ENCODE assay signal across 1 cellular context in the genomic region with DNA sequence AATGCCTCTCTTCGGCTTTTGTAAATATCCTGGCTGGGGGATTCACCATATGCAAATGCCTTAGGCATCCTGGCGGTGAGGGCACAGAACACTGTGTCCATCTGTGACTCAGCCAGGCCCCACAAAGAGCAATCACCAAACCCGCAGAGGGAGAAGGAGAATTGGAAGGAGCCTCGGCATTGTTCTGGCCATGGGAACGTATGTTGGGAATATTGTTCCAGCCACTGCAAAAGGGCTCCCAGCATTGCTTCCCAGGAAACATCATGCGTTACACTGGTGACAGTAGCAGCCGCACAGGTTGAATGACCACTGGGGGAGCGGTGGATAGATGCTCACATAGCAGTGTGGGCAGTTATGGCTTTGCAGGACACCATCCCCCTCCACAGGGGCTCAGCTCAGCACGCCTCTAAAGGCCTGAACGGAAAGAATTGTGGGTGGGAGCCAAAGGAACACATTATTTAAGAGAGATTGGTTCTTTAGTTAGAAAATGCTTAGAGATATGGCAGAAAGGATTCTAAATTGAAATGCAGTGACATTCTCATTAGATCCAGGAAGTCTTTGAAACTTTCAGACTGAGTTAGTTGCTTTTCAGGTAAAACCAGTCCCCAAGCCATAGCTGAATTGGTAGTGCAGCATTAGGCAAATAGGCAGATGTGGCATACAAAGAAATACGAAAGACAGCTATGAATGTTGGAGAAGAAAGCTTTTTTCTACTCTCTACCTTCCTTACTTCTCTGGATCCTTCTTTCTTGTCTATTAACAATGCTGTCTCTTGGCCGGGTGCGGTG.
TF ChIP-seq lines count a peak whose summit lies in the region.

No MANE protein-coding gene starts in this region.

TF ChIP-seq in K562, 482 proteins besides CTCF, POLR2A, EP300 and RAD21 (continued from another document):
- TF ChIP-seq, protein P1, sequence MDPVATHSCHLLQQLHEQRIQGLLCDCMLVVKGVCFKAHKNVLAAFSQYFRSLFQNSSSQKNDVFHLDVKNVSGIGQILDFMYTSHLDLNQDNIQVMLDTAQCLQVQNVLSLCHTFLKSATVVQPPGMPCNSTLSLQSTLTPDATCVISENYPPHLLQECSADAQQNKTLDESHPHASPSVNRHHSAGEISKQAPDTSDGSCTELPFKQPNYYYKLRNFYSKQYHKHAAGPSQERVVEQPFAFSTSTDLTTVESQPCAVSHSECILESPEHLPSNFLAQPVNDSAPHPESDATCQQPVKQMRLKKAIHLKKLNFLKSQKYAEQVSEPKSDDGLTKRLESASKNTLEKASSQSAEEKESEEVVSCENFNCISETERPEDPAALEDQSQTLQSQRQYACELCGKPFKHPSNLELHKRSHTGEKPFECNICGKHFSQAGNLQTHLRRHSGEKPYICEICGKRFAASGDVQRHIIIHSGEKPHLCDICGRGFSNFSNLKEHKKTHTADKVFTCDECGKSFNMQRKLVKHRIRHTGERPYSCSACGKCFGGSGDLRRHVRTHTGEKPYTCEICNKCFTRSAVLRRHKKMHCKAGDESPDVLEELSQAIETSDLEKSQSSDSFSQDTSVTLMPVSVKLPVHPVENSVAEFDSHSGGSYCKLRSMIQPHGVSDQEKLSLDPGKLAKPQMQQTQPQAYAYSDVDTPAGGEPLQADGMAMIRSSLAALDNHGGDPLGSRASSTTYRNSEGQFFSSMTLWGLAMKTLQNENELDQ (CRISPR knock-in tag; IDR thresholded peaks at IDR 0.05; ENCODE audit: borderline replicate concordance), result no peak
- TF ChIP-seq MTA3 (IDR thresholded peaks at IDR 0.05; ENCODE audit: borderline replicate concordance), result no peak
- no peak for TF ChIP-seq ZNF589 (CRISPR knock-in tag; IDR thresholded peaks at IDR 0.05; ENCODE audit: low read depth)
- no peak for TF ChIP-seq NCOA2 (IDR thresholded peaks at IDR 0.05; ENCODE audit: partially characterized antibody in 2 of 2)
- TF ChIP-seq TFAM (CRISPR knock-in tag; conservative IDR thresholded peaks at IDR 0.05), result no peak
- TF ChIP-seq, protein P2, sequence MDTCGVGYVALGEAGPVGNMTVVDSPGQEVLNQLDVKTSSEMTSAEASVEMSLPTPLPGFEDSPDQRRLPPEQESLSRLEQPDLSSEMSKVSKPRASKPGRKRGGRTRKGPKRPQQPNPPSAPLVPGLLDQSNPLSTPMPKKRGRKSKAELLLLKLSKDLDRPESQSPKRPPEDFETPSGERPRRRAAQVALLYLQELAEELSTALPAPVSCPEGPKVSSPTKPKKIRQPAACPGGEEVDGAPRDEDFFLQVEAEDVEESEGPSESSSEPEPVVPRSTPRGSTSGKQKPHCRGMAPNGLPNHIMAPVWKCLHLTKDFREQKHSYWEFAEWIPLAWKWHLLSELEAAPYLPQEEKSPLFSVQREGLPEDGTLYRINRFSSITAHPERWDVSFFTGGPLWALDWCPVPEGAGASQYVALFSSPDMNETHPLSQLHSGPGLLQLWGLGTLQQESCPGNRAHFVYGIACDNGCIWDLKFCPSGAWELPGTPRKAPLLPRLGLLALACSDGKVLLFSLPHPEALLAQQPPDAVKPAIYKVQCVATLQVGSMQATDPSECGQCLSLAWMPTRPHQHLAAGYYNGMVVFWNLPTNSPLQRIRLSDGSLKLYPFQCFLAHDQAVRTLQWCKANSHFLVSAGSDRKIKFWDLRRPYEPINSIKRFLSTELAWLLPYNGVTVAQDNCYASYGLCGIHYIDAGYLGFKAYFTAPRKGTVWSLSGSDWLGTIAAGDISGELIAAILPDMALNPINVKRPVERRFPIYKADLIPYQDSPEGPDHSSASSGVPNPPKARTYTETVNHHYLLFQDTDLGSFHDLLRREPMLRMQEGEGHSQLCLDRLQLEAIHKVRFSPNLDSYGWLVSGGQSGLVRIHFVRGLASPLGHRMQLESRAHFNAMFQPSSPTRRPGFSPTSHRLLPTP (IDR thresholded peaks at IDR 0.05; ENCODE audit: borderline replicate concordance, extremely low read depth, insufficient read length), result no peak
- no peak for TF ChIP-seq FOXP1 (CRISPR knock-in tag; IDR thresholded peaks at IDR 0.05)
